Comparison of ENCODE assay signal across 8 cellular contexts in the genomic region with DNA sequence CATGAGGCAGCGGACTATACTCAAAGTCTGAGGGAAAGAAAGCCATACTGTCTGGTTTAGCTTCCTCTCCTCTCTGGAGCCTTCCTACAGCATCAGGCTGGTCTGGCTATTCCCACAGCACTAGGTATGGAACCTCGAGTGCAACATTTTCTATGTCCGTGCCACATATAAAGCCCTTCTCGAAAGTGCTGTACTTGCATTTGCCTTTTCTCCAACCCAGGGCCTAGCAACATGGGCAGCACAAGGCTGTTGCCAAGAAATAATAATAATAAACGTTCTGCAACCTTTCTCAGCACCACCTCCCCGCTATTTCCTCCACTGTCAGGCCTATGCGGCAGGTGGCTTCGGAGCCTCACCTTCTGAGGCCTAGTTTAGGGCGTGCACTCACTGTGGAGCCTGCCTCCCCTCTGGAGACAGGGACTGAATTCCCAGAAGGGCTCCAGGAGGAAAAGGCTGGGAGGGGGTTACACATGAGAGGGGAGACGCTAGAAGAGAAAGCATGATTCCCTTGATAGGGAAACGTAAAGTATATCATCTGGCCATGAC. TPM values are rescaled to one million over a fixed set of nuclear protein-coding genes. Genes with fewer than 3 reads are reported as not detected.
DNase-seq lines count a peak whose midpoint lies in the region; ATAC-seq and TF ChIP-seq lines count a peak whose summit lies in the region.

No MANE protein-coding gene starts in this region.

- no peak overlapping the region for H3K14ac ChIP-seq in neuronal stem cell (ENCODE audit: low read length)

- H3K4me3 ChIP-seq in epithelial cell of proximal tubule (ENCODE audit: low read depth, low read length) (peak overlapping the region; percentile 97), neuronal stem cell (ENCODE audit: low read length in 2 of 2) (peak overlapping the region; percentile 96 to 97)

- H4K91ac ChIP-seq in neuronal stem cell (ENCODE audit: low read depth, low read length, poor library complexity), result no peak overlapping the region

- peak; percentile 15 for ATAC-seq in HG02981 (IDR thresholded peaks at IDR 0.05; ENCODE audit: unreplicated experiment)

- no peak overlapping the region for H3K18ac ChIP-seq in neuronal stem cell (ENCODE audit: low read length)

- H2BK120ac ChIP-seq in neuronal stem cell (ENCODE audit: low read depth, low read length), result no peak overlapping the region

- no peak overlapping the region for H4K8ac ChIP-seq in neuronal stem cell (ENCODE audit: low read depth, low read length)

- POLR2A ChIA-PET in RWPE1 (lab: Yijun Ruan, JAX; ENCODE audit: low non-redundant PET), result interaction anchor here (0.6 kb wide), 1 partner anchor 187 kb away, joined by 3 read pairs; no protein-coding TSS in a partner anchor

- DNase-seq in NCI-H2107 (lab: John Stamatoyannopoulos, UW) (peak; percentile 23), NCI-H2107 treated with DMSO at 0.1 percent for 48 hours (lab: John Stamatoyannopoulos, UW; ENCODE audit: unreplicated experiment) (no peak), RWPE1 (ENCODE audit: low spot score) (no peak), epithelial cell of proximal tubule (ENCODE audit: low read depth) (no peak), neuronal stem cell (ENCODE audit: low spot score) (no peak), HuH-7.5 (ENCODE audit: low spot score) (no peak), NCI-H446 treated with DMSO at 0.1 percent for 48 hours (lab: John Stamatoyannopoulos, UW) (no peak)

- no peak overlapping the region for H2BK5ac ChIP-seq in neuronal stem cell (ENCODE audit: low read length)

- peaks cover 7% of the 10 kb centered on the region for H3K79me1 ChIP-seq in neuronal stem cell (ENCODE audit: low read depth, low read length)

- WGBS in neuronal stem cell (ENCODE audit: extremely low coverage in 2 of 2, insufficient read length in 2 of 2, insufficient replicate concordance in 1 of 2), 2 donors, result no CpG with 5 or more reads among the region's 11 CpGs

- no peak overlapping the region for H2BK12ac ChIP-seq in neuronal stem cell (ENCODE audit: low read length)

- H3K27ac ChIP-seq in RWPE1, result peak overlapping the region; percentile 77
- no peak overlapping the region for H3K27ac ChIP-seq in neuronal stem cell (replicated peaks; ENCODE audit: low read length)

- H3K23ac ChIP-seq in neuronal stem cell (ENCODE audit: low read depth, low read length, poor library complexity), result no peak overlapping the region

- no peaks in the 10 kb centered on the region for H3K27me3 ChIP-seq in neuronal stem cell (ENCODE audit: control insufficient read depth in 3 of 3, insufficient read depth in 3 of 3, low read depth in 1 of 3, low read length in 3 of 3)

- peaks cover 3 to 6% of the 10 kb centered on the region in 2 donors for H3K4me1 ChIP-seq in neuronal stem cell (ENCODE audit: control insufficient read depth in 2 of 2, insufficient read depth in 1 of 2, low read depth in 1 of 2, low read length in 2 of 2)

- H2AK5ac ChIP-seq in neuronal stem cell (ENCODE audit: low read depth, low read length), result peak overlapping the region; percentile 79

- no peak overlapping the region for H3K4ac ChIP-seq in neuronal stem cell (ENCODE audit: low read length)

- no peak for TF ChIP-seq CTCF in RWPE1 (conservative IDR thresholded peaks at IDR 0.05; ENCODE audit: low read depth)
- no peak for TF ChIP-seq CTCF in epithelial cell of proximal tubule (conservative IDR thresholded peaks at IDR 0.05; ENCODE audit: low read depth, low read length)

- H3K9me3 ChIP-seq in neuronal stem cell (replicated peaks in 1 of 2; ENCODE audit: control insufficient read depth in 2 of 2, insufficient read depth in 1 of 2, low read depth in 1 of 2, low read length in 2 of 2), result no peaks in the 10 kb centered on the region

- peaks cover 23 to 51% of the 10 kb centered on the region in 2 donors for H3K36me3 ChIP-seq in neuronal stem cell (replicated peaks in 1 of 2; ENCODE audit: control insufficient read depth in 2 of 2, insufficient read depth in 2 of 2, low read length in 2 of 2)

- peak overlapping the region; percentile 89 for H3K4me2 ChIP-seq in neuronal stem cell (ENCODE audit: insufficient read depth, low read length, poor library complexity, severe bottlenecking)

- peak overlapping the region; percentile 97 for H3K9ac ChIP-seq in neuronal stem cell (ENCODE audit: low read depth, low read length, poor library complexity)

- H2AFZ ChIP-seq in neuronal stem cell (ENCODE audit: low read length), result peak overlapping the region; percentile 93

- CTCF ChIA-PET in RWPE1 (lab: Yijun Ruan, JAX), result no interaction called here

- no peak overlapping the region for H2BK15ac ChIP-seq in neuronal stem cell (ENCODE audit: low read length)

RNA-seq across cellular contexts. Expression of a gene that starts 0.7 kb away (rescaled TPM):
- total RNA-seq in epithelial cell of proximal tubule, result 28.3 and 38.3 TPM in 2 replicates
- 29.2 TPM for polyA plus RNA-seq in neuronal stem cell (2013, experiment 1 of 2)
- 30.5 TPM for polyA plus RNA-seq in neuronal stem cell (2013, experiment 2 of 2)
